11 cellular contexts compared by ENCODE assay signal in the genomic region with DNA sequence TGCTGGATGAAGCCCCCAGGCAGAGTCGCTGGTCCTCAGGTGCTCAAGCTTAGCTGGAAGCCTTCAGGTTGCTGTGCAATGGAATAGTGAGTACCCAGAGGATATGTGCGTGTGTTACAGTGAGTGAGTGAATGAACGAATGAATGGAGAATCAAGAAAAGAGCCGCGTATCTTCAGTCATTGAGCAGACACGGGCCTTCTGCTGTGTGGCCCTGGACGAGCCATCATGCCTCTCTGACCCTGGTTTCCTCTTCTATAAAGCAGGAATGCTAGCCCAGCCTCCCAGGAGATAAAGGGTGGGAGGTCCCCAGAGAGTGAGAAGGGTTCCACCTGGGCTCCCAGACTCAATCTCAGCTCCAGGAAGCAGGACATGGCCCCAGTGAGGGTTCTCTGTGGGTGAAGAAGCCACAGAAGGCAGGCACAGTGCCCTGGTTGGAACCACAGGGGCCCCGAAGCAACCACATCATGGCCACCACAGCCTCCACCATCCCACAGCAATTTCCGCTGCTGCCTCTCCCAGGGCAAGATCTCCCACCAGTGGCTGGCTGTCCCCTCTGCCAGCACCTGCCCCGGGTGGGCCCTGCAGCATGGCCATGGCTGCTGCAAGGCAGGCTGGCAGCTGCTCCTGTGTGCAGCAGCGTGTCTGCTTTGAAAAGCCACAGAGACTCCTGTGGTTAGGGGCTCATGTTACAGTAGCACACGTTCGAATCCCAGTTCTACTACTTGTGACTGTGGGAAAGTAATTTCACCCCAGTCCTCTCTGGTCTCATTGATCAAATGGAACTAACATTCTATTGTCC. TPM values are rescaled to one million over a fixed set of nuclear protein-coding genes. Genes with fewer than 3 reads are reported as not detected.
A peak's percentile ranks its signal among the peaks of the same experiment; 100 is the strongest.
DNase-seq lines count a peak whose midpoint lies in the region; ATAC-seq and TF ChIP-seq lines count a peak whose summit lies in the region.
"Not testable (repeated sequence)": the region's sequence is repeated elsewhere in the genome, so short reads cannot be mapped to it uniquely, and the experiment has no call there.
"Had no signal": no experiment of that assay in that cellular context is flagged by ENCODE, and none has a peak within 500 bp of the region (broad histone marks: within the 10 kb centered on the region; RNA-seq: fewer than 3 reads in every experiment).

No MANE protein-coding gene starts in this region.

- POLR2A ChIA-PET in activated B cell treated with CpG ODN at 0.5 μM for 24 hours (lab: Charles Lee) = not testable (repeated sequence)

- not testable (repeated sequence) for H3K27ac Mint-ChIP-seq in CD4-positive, CD25-positive, alpha-beta regulatory T cell; activated B cell treated with CpG ODN at 0.5 μM for 24 hours; activated T-cell treated with anti-CD3 and anti-CD28 coated beads, Interleukin-2, amount 50 U/mL, for 72 hours; effector memory CD8-positive, alpha-beta T cell; stimulated activated effector memory CD8-positive, alpha-beta T cell treated with anti-CD3 and anti-CD28 coated beads, Interleukin-12 subunit alpha, Interleukin-12 subunit beta, amount 100 ng/mL, for 72 hours

- DNase-seq in CD4-positive, CD25-positive, alpha-beta regulatory T cell; activated B cell treated with CpG ODN at 0.5 μM for 24 hours; activated T-cell treated with anti-CD3 and anti-CD28 coated beads, Interleukin-2, amount 50 U/mL, for 72 hours; effector memory CD8-positive, alpha-beta T cell; stimulated activated effector memory CD8-positive, alpha-beta T cell treated with anti-CD3 and anti-CD28 coated beads, Interleukin-12 subunit alpha, Interleukin-12 subunit beta, amount 100 ng/mL, for 72 hours (ENCODE audit: low spot score in 2 of 2): not testable (repeated sequence)

- not testable (repeated sequence) for H3K27me3 Mint-ChIP-seq in CD4-positive, CD25-positive, alpha-beta regulatory T cell; activated B cell treated with CpG ODN at 0.5 μM for 24 hours; activated T-cell treated with anti-CD3 and anti-CD28 coated beads, Interleukin-2, amount 50 U/mL, for 72 hours (ENCODE audit: low read depth); effector memory CD8-positive, alpha-beta T cell

- not testable (repeated sequence) for H3K9me3 Mint-ChIP-seq in CD4-positive, CD25-positive, alpha-beta regulatory T cell; activated B cell treated with CpG ODN at 0.5 μM for 24 hours; activated T-cell treated with anti-CD3 and anti-CD28 coated beads, Interleukin-2, amount 50 U/mL, for 72 hours; effector memory CD8-positive, alpha-beta T cell; stimulated activated effector memory CD8-positive, alpha-beta T cell treated with anti-CD3 and anti-CD28 coated beads, Interleukin-12 subunit alpha, Interleukin-12 subunit beta, amount 100 ng/mL, for 72 hours

- not testable (repeated sequence) for H3K4me3 Mint-ChIP-seq in CD4-positive, CD25-positive, alpha-beta regulatory T cell; activated B cell treated with CpG ODN at 0.5 μM for 24 hours; activated T-cell treated with anti-CD3 and anti-CD28 coated beads, Interleukin-2, amount 50 U/mL, for 72 hours; effector memory CD8-positive, alpha-beta T cell; stimulated activated effector memory CD8-positive, alpha-beta T cell treated with anti-CD3 and anti-CD28 coated beads, Interleukin-12 subunit alpha, Interleukin-12 subunit beta, amount 100 ng/mL, for 72 hours

- H3K27ac ChIP-seq in CD4-positive, CD25-positive, alpha-beta regulatory T cell (ENCODE audit: insufficient read depth, low read length, poor library complexity, severe bottlenecking) = not testable (repeated sequence)

- not testable (repeated sequence) for H3K4me1 ChIP-seq in CD4-positive, CD25-positive, alpha-beta regulatory T cell (ENCODE audit: control insufficient read depth, insufficient read depth, low read length, poor library complexity, severe bottlenecking)

- H3K4me1 Mint-ChIP-seq in CD4-positive, CD25-positive, alpha-beta regulatory T cell; activated B cell treated with CpG ODN at 0.5 μM for 24 hours; activated T-cell treated with anti-CD3 and anti-CD28 coated beads, Interleukin-2, amount 50 U/mL, for 72 hours (ENCODE audit: low read depth); effector memory CD8-positive, alpha-beta T cell (ENCODE audit: low read depth in 2 of 2); stimulated activated effector memory CD8-positive, alpha-beta T cell treated with anti-CD3 and anti-CD28 coated beads, Interleukin-12 subunit alpha, Interleukin-12 subunit beta, amount 100 ng/mL, for 72 hours: not testable (repeated sequence)

- not testable (repeated sequence) for H3K36me3 ChIP-seq in CD4-positive, CD25-positive, alpha-beta regulatory T cell (ENCODE audit: control insufficient read depth, insufficient read depth, low read length)

- CTCF ChIA-PET in activated B cell treated with CpG ODN at 0.5 μM for 24 hours (lab: Charles Lee) = not testable (repeated sequence)

- H3K4me3 ChIP-seq in CD4-positive, CD25-positive, alpha-beta regulatory T cell (ENCODE audit: low read depth, low read length) = not testable (repeated sequence)

- ATAC-seq in CD4-positive, CD25-positive, alpha-beta regulatory T cell (ENCODE audit: low read depth in 2 of 2) = peak; percentile 48 to 56
- ATAC-seq in GM18867 (IDR thresholded peaks at IDR 0.05; ENCODE audit: unreplicated experiment) (peak; percentile 45), GM21423 (IDR thresholded peaks at IDR 0.05; ENCODE audit: unreplicated experiment) (peak; percentile 50), HG02759 (IDR thresholded peaks at IDR 0.05; ENCODE audit: unreplicated experiment) (peak; percentile 53), activated B cell treated with CpG ODN at 0.5 μM for 24 hours (ENCODE audit: low read depth) (peak; percentile 60)
- ATAC-seq in activated T-cell treated with anti-CD3 and anti-CD28 coated beads, Interleukin-2, amount 50 U/mL, for 72 hours (replicated peaks in 1 of 2) = peak; percentile 66 to 81
- ATAC-seq in effector memory CD8-positive, alpha-beta T cell (replicated peaks) = peak; percentile 84
- ATAC-seq in stimulated activated effector memory CD8-positive, alpha-beta T cell treated with anti-CD3 and anti-CD28 coated beads, Interleukin-12 subunit alpha, Interleukin-12 subunit beta, amount 100 ng/mL, for 72 hours = peak; percentile 60

- H3K9me3 ChIP-seq in CD4-positive, CD25-positive, alpha-beta regulatory T cell (ENCODE audit: control insufficient read depth in 2 of 2, low read length in 2 of 2) = not testable (repeated sequence)

- intact Hi-C loops in activated B cell treated with CpG ODN at 0.5 μM for 24 hours (cut with micrococcal nuclease) = not testable (repeated sequence)

- H3K27me3 ChIP-seq in CD4-positive, CD25-positive, alpha-beta regulatory T cell (ENCODE audit: control insufficient read depth, insufficient read depth, low read length) = not testable (repeated sequence)

- not testable (repeated sequence) for H3K36me3 Mint-ChIP-seq in CD4-positive, CD25-positive, alpha-beta regulatory T cell; activated B cell treated with CpG ODN at 0.5 μM for 24 hours (ENCODE audit: low read depth); activated T-cell treated with anti-CD3 and anti-CD28 coated beads, Interleukin-2, amount 50 U/mL, for 72 hours (ENCODE audit: insufficient read depth in 2 of 2); effector memory CD8-positive, alpha-beta T cell (ENCODE audit: insufficient read depth); stimulated activated effector memory CD8-positive, alpha-beta T cell treated with anti-CD3 and anti-CD28 coated beads, Interleukin-12 subunit alpha, Interleukin-12 subunit beta, amount 100 ng/mL, for 72 hours

- not testable (repeated sequence) for TF ChIP-seq CTCF in activated B cell treated with CpG ODN at 0.5 μM for 24 hours (IDR thresholded peaks at IDR 0.05)

RNA-seq across cellular contexts. Expression of a gene that starts 34.1 kb away (rescaled TPM):
- 37.1 TPM for total RNA-seq in CD4-positive, CD25-positive, alpha-beta regulatory T cell
- polyA plus RNA-seq in CD4-positive, CD25-positive, alpha-beta regulatory T cell = 1 to 10 TPM in 3 of 4 donors, under 1 TPM in 1; 0.80 to 1.6 (median 1.4) TPM
- total RNA-seq in activated B cell treated with CpG ODN at 0.5 μM for 24 hours = 54.5 and 59.0 TPM in 2 replicates
- 1 to 10 TPM; 2.8 to 5.1 TPM for total RNA-seq in activated T-cell treated with anti-CD3 and anti-CD28 coated beads, Interleukin-2, amount 50 U/mL, for 72 hours
- total RNA-seq: H4, M059J had no signal
- polyA plus RNA-seq: SK-N-SH had no signal
